Comparison of ENCODE assay signal across 6 cellular contexts in genomic region chr3:75338342-75338741, GRCh38.
"Had no signal": no experiment of that assay in that cellular context is flagged by ENCODE, and none has a peak within 500 bp of the region (broad histone marks: within the 10 kb centered on the region; RNA-seq: fewer than 3 reads in every experiment).

No MANE protein-coding gene starts in this region.

- ATAC-seq: GM23338, K562 had no signal

- DNase-seq: H9, HCEC 1CT, IMR-90, KG1 had no signal

- H2AFZ ChIP-seq: GM23338 had no signal

- H3K4me3 ChIP-seq: GM23338, K562 had no signal

- H3K4me2 ChIP-seq: GM23338 had no signal
